In genomic region chr14:71321556-71322315, GRCh38 we compare ENCODE assay signal across 7 cellular contexts. TPM values are rescaled to one million over a fixed set of nuclear protein-coding genes. Genes with fewer than 3 reads are reported as not detected.
DNase-seq lines count a peak whose midpoint lies in the region; ATAC-seq and TF ChIP-seq lines count a peak whose summit lies in the region.

No MANE protein-coding gene starts in this region.

- no peak for TF ChIP-seq EP300 in esophagus muscularis mucosa (IDR thresholded peaks at IDR 0.05)

- H3K36me3 Mint-ChIP-seq in T-helper 2 cell treated with Interferon-gamma antibody and Interleukin-4, amounts not matched to agents 5 μg/mL and 100 μg/mL, for 36 hours (ENCODE audit: low read depth), result peaks cover 9% of the 10 kb centered on the region
- H3K36me3 Mint-ChIP-seq in natural killer cell, result no peaks in the 10 kb centered on the region

- peak overlapping the region; percentile 77 for H3K4me2 ChIP-seq in MM.1S (ENCODE audit: low read depth, low read length)

- no peaks in the 10 kb centered on the region for H3K27me3 Mint-ChIP-seq in T-helper 2 cell treated with Interferon-gamma antibody and Interleukin-4, amounts not matched to agents 5 μg/mL and 100 μg/mL, for 36 hours (ENCODE audit: low read depth)
- H3K27me3 Mint-ChIP-seq in natural killer cell (ENCODE audit: low read depth in 2 of 2), result no peaks in the 10 kb centered on the region

- H3K27ac Mint-ChIP-seq in T-helper 2 cell treated with Interferon-gamma antibody and Interleukin-4, amounts not matched to agents 5 μg/mL and 100 μg/mL, for 36 hours, result peak overlapping the region; percentile 87
- peak overlapping the region; percentile 65 to 93 for H3K27ac Mint-ChIP-seq in natural killer cell

- no peak for TF ChIP-seq CTCF in MM.1S (IDR thresholded peaks at IDR 0.05; ENCODE audit: low read length)
- no peak for TF ChIP-seq CTCF in esophagus muscularis mucosa (IDR thresholded peaks at IDR 0.05)
- no peak for TF ChIP-seq CTCF in natural killer cell (IDR thresholded peaks at IDR 0.05)

- H3K27me3 ChIP-seq in MM.1S (replicated peaks; ENCODE audit: insufficient read depth, low read length) (no peaks in the 10 kb centered on the region), esophagus muscularis mucosa (no peaks in the 10 kb centered on the region)

- H3K9ac ChIP-seq in ES-I3 (ENCODE audit: low read depth, low read length) (peak overlapping the region; percentile 90), MM.1S (ENCODE audit: low read length) (peak overlapping the region; percentile 90)

- no peaks in the 10 kb centered on the region for H3K9me2 ChIP-seq in MM.1S (replicated peaks; ENCODE audit: insufficient read depth, low read length)

- peaks cover 51% of the 10 kb centered on the region for H3K4me1 Mint-ChIP-seq in T-helper 2 cell treated with Interferon-gamma antibody and Interleukin-4, amounts not matched to agents 5 μg/mL and 100 μg/mL, for 36 hours (ENCODE audit: low read depth)
- peaks cover 47 to 48% of the 10 kb centered on the region in 2 donors for H3K4me1 Mint-ChIP-seq in natural killer cell

- peaks cover 49% of the 10 kb centered on the region for H3K79me2 ChIP-seq in MM.1S (ENCODE audit: low read length)

- ATAC-seq in natural killer cell (no peak), HG03521 (IDR thresholded peaks at IDR 0.05; ENCODE audit: unreplicated experiment) (no peak)

- H3K36me3 ChIP-seq in ES-I3 (ENCODE audit: insufficient read depth, low read length) (no peaks in the 10 kb centered on the region), MM.1S (replicated peaks; ENCODE audit: insufficient read depth, low read length) (no peaks in the 10 kb centered on the region), esophagus muscularis mucosa (no peaks in the 10 kb centered on the region)

- H3K27ac ChIP-seq in MM.1S (ENCODE audit: low read length) (peak overlapping the region; percentile 80; the same call in 1 of the 2 replicates), esophagus muscularis mucosa (replicated peaks in 1 of 4) (peak overlapping the region; percentile 99)

- no peaks in the 10 kb centered on the region for H4K20me1 ChIP-seq in MM.1S (ENCODE audit: insufficient read depth, low read length)

- H3K9me3 Mint-ChIP-seq in T-helper 2 cell treated with Interferon-gamma antibody and Interleukin-4, amounts not matched to agents 5 μg/mL and 100 μg/mL, for 36 hours, result no peaks in the 10 kb centered on the region
- H3K9me3 Mint-ChIP-seq in natural killer cell, result no peaks in the 10 kb centered on the region

- no peak for TF ChIP-seq POLR2A in esophagus muscularis mucosa (IDR thresholded peaks at IDR 0.05; ENCODE audit: low read depth)

- peak overlapping the region; percentile 92 for H3K4me3 Mint-ChIP-seq in T-helper 2 cell treated with Interferon-gamma antibody and Interleukin-4, amounts not matched to agents 5 μg/mL and 100 μg/mL, for 36 hours
- H3K4me3 Mint-ChIP-seq in natural killer cell, result peak overlapping the region; percentile 93

- H3K4me3 ChIP-seq in MM.1S (ENCODE audit: low read length), result peak overlapping the region; percentile 80
- peak overlapping the region; percentile 94 to 98 (median 96) for H3K4me3 ChIP-seq in esophagus muscularis mucosa

- intact Hi-C loops in esophagus muscularis mucosa (cut with DNase I) (loop anchor here (5.0 kb wide), 3 partner anchors 81 to 431 kb away; no protein-coding TSS in a partner anchor), natural killer cell (cut with micrococcal nuclease) (loop anchor here (2.0 to 5.0 kb wide), 5 partner anchors 81 to 1924 kb away; partner anchors contain the start of genes ERH and SLC39A9)

- H2AFZ ChIP-seq in MM.1S (ENCODE audit: low read length), result peak overlapping the region; percentile 65; the same call in 1 of the 2 replicates

- 0 out of 2 replicates have a peak, but pooled peaks cover 3% of the 10 kb centered on the region for H3F3A ChIP-seq in MM.1S (ENCODE audit: insufficient read depth, low read length)

- H3K9me3 ChIP-seq in ES-I3 (ENCODE audit: control insufficient read depth, insufficient read depth, low read length) (no peaks in the 10 kb centered on the region), MM.1S (replicated peaks; ENCODE audit: insufficient read depth, low read length) (no peaks in the 10 kb centered on the region), esophagus muscularis mucosa (no peaks in the 10 kb centered on the region)

- H3K4me1 ChIP-seq in ES-I3 (ENCODE audit: insufficient read depth, low read length), result peaks cover 28% of the 10 kb centered on the region
- peaks cover 4% of the 10 kb centered on the region; the same call in 1 of the 2 replicates for H3K4me1 ChIP-seq in MM.1S (ENCODE audit: low read length)
- H3K4me1 ChIP-seq in esophagus muscularis mucosa, result peaks cover 7 to 43% (median 38%) of the 10 kb centered on the region in 4 donors

- DNase-seq in MM.1S (no peak), esophagus muscularis mucosa (ENCODE audit: extremely low spot score) (no peak), natural killer cell (no peak), AG08395 (ENCODE audit: low spot score) (no peak)
- no peak for DNase-seq in T-helper 2 cell treated with Interferon-gamma antibody and Interleukin-4, amounts not matched to agents 5 μg/mL and 100 μg/mL, for 36 hours (ENCODE audit: low spot score)

- 3% methylated on average over 25 of the region's 26 CpGs for WGBS in esophagus muscularis mucosa

RNA-seq across cellular contexts. Expression of gene SIPA1L1, which starts 1.5 kb away (rescaled TPM):
- total RNA-seq in esophagus muscularis mucosa (10 to 100 TPM; 35.3 to 45.3 (median 40.4) TPM), natural killer cell (10 to 100 TPM; 43.6 to 61.7 (median 45.3) TPM)
